11 cellular contexts compared by ENCODE assay signal in the genomic region with DNA sequence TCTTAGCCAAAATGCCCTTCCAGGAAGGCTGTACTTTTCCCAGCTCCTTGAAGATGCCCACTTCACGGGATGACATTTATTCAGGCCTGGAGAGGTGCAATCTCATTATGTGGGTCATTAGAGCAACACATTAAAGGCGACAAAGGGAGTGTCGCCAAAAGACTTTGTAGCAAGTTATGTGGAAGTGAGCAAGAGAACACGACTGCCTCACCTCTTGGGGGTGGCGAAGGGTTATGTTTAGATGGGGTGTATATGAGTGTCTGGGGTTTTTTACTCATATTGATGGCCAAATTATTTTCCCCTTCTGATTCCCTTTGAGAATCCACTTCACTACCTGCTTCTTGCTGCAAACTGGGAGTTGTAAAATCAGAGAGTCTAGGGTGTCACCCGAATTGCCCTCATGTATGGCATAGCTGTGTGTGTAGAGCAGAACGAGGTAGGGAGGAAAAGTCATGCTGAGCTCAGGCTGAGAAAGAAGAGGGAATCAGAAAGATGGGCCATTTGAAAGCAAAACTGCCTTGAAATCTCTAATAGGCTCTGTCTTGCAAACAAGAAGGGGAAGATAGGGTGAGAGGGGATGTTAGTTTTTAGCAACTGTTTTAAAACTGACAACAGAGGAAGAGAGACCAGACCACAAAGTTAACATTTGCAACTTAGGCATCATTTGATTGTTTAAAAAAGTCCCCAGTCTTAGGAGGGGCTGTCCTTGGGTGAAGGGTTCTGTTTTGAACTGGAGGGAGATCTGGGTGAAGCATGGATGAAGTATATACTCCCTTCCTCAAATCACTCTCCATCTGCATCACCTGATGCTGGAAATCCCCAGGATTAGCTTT.
DNase-seq lines count a peak whose midpoint lies in the region; ATAC-seq and TF ChIP-seq lines count a peak whose summit lies in the region.
"Had no signal": no experiment of that assay in that cellular context is flagged by ENCODE, and none has a peak within 500 bp of the region (broad histone marks: within the 10 kb centered on the region; RNA-seq: fewer than 3 reads in every experiment).

No MANE protein-coding gene starts in this region.

- H3K27me3 Mint-ChIP-seq in activated naive CD8-positive, alpha-beta T cell treated with anti-CD3 and anti-CD28 coated beads, Interleukin-2, amount 10 ng/mL, durations not matched to agents 7 days and 5 days = peaks cover 6% of the 10 kb centered on the region

- no peak for TF ChIP-seq CTCF in RWPE1 (conservative IDR thresholded peaks at IDR 0.05; ENCODE audit: low read depth)

- peaks cover 12% of the 10 kb centered on the region for H3K9me3 Mint-ChIP-seq in activated naive CD8-positive, alpha-beta T cell treated with anti-CD3 and anti-CD28 coated beads, Interleukin-2, amount 10 ng/mL, durations not matched to agents 7 days and 5 days

- POLR2A ChIA-PET in activated naive CD8-positive, alpha-beta T cell treated with anti-CD3 and anti-CD28 coated beads, Interleukin-2, amount 10 ng/mL, durations not matched to agents 7 days and 5 days (lab: Charles Lee) = no interaction called here
- POLR2A ChIA-PET in RWPE1 (lab: Yijun Ruan, JAX; ENCODE audit: low non-redundant PET) = no interaction called here

- H3K36me3 Mint-ChIP-seq in activated naive CD8-positive, alpha-beta T cell treated with anti-CD3 and anti-CD28 coated beads, Interleukin-2, amount 10 ng/mL, durations not matched to agents 7 days and 5 days = no peaks in the 10 kb centered on the region

- peaks cover 10% of the 10 kb centered on the region for H3K4me1 Mint-ChIP-seq in activated naive CD8-positive, alpha-beta T cell treated with anti-CD3 and anti-CD28 coated beads, Interleukin-2, amount 10 ng/mL, durations not matched to agents 7 days and 5 days

- no peak overlapping the region for H3K27ac Mint-ChIP-seq in activated naive CD8-positive, alpha-beta T cell treated with anti-CD3 and anti-CD28 coated beads, Interleukin-2, amount 10 ng/mL, durations not matched to agents 7 days and 5 days

- ATAC-seq in GM18498 (IDR thresholded peaks at IDR 0.05; ENCODE audit: unreplicated experiment) (peak; percentile 71), GM19455 (IDR thresholded peaks at IDR 0.05; ENCODE audit: unreplicated experiment) (peak; percentile 70), HG03045 (IDR thresholded peaks at IDR 0.05; ENCODE audit: unreplicated experiment) (peak; percentile 73)
- peak; percentile 45 for ATAC-seq in activated naive CD8-positive, alpha-beta T cell treated with anti-CD3 and anti-CD28 coated beads, Interleukin-2, amount 10 ng/mL, durations not matched to agents 7 days and 5 days (ENCODE audit: low read depth)

- no peak overlapping the region for H3K27ac ChIP-seq in RWPE1

- no peak for DNase-seq in activated naive CD8-positive, alpha-beta T cell treated with anti-CD3 and anti-CD28 coated beads, Interleukin-2, amount 10 ng/mL, durations not matched to agents 7 days and 5 days
- DNase-seq in NCI-H446 treated with DMSO at 0.1 percent for 48 hours (lab: John Stamatoyannopoulos, UW) (no peak), RWPE1 (ENCODE audit: low spot score) (no peak), NCI-H1048 (lab: John Stamatoyannopoulos, UW) (no peak), mesenteric fat pad (ENCODE audit: low spot score) (no peak)
- DNase-seq: DMS79 treated with DMSO at 0.1 percent for 48 hours; NCI-H526 treated with DMSO at 0.1 percent for 48 hours; stimulated activated CD4-positive, alpha-beta T cell treated with anti-CD3 and anti-CD28 coated beads, Interleukin-1b, Interleukin-23, amount 100 ng/mL, for 48 hours had no signal

- H3K4me3 Mint-ChIP-seq in activated naive CD8-positive, alpha-beta T cell treated with anti-CD3 and anti-CD28 coated beads, Interleukin-2, amount 10 ng/mL, durations not matched to agents 7 days and 5 days = no peak overlapping the region

- CTCF ChIA-PET in RWPE1 (lab: Yijun Ruan, JAX) = no interaction called here
